ENCODE assay signal across 20 cellular contexts in the genomic region with DNA sequence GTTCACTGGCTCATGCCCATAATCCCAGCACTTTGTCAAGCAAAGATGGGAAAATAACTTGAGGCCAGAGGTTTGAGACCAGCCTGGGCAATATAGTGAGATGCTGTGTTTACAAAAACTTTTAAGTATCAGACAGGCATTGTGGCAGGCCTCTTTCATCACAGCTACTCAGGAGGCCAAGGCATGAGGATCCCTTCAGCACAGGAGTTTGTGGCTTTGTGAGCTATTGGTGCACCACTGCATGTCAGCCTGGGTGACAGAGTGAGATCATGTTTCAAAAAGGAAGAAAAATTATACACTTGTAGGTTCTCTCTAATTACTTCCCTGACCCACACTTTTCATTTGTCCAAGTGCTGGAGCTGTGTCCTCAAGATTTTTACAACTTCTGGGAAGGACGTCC. TPM values are rescaled to one million over a fixed set of nuclear protein-coding genes. Genes with fewer than 3 reads are reported as not detected.
DNase-seq lines count a peak whose midpoint lies in the region; ATAC-seq and TF ChIP-seq lines count a peak whose summit lies in the region.
"Had no signal": no experiment of that assay in that cellular context is flagged by ENCODE, and none has a peak within 500 bp of the region (broad histone marks: within the 10 kb centered on the region; RNA-seq: fewer than 3 reads in every experiment).

No MANE protein-coding gene starts in this region.

- no peaks in the 10 kb centered on the region for H3K4me1 ChIP-seq in esophagus muscularis mucosa

- CTCF ChIA-PET in activated CD4-positive, alpha-beta T cell treated with anti-CD3 and anti-CD28 coated beads for 36 hours (lab: Charles Lee) = no interaction called here

- no peak overlapping the region for H3K27ac ChIP-seq in esophagus muscularis mucosa (replicated peaks in 1 of 4)
- H3K27ac ChIP-seq: BLaER1 treated with 17β-estradiol and CSF1 and Interleukin-3, amounts not matched to agents 10 nM and 100 nM had no signal

- peaks cover 0 to 13% (median 0%) of the 10 kb centered on the region in 4 donors for H3K27me3 ChIP-seq in esophagus muscularis mucosa
- H3K27me3 ChIP-seq: BLaER1 treated with 17β-estradiol and CSF1 and Interleukin-3, amounts not matched to agents 10 nM and 100 nM had no signal

- peaks cover 7% of the 10 kb centered on the region for H3K4me1 Mint-ChIP-seq in activated CD4-positive, alpha-beta T cell treated with anti-CD3 and anti-CD28 coated beads for 36 hours
- H3K4me1 Mint-ChIP-seq: B cell had no signal

- intact Hi-C loops in activated CD4-positive, alpha-beta T cell treated with anti-CD3 and anti-CD28 coated beads for 36 hours (cut with DNase I, micrococcal nuclease) = no loop called here
- intact Hi-C loops in esophagus muscularis mucosa (cut with DNase I) = no loop called here

- no peaks in the 10 kb centered on the region for H3K36me3 ChIP-seq in esophagus muscularis mucosa
- H3K36me3 ChIP-seq: BLaER1 treated with 17β-estradiol and CSF1 and Interleukin-3, amounts not matched to agents 10 nM and 100 nM had no signal

- peaks cover 0 to 19% (median 15%) of the 10 kb centered on the region in 4 donors for H3K9me3 ChIP-seq in esophagus muscularis mucosa

- peak; percentile 50 for ATAC-seq in activated CD4-positive, alpha-beta T cell treated with anti-CD3 and anti-CD28 coated beads for 36 hours
- ATAC-seq in GM21528 (IDR thresholded peaks at IDR 0.05; ENCODE audit: low FRiP score, unreplicated experiment) (no peak), GM21515 (IDR thresholded peaks at IDR 0.05; ENCODE audit: unreplicated experiment) (no peak)
- ATAC-seq: CD8-positive, alpha-beta T cell had no signal

- no peak overlapping the region for H3K4me3 Mint-ChIP-seq in activated CD4-positive, alpha-beta T cell treated with anti-CD3 and anti-CD28 coated beads for 36 hours
- H3K4me3 Mint-ChIP-seq: B cell; CD8-positive, alpha-beta T cell; H9 had no signal

- no peak for TF ChIP-seq CTCF in esophagus muscularis mucosa (IDR thresholded peaks at IDR 0.05)

- 44% methylated on average over 1 of the region's 1 CpG for WGBS in esophagus muscularis mucosa

- H3K27me3 Mint-ChIP-seq in activated CD4-positive, alpha-beta T cell treated with anti-CD3 and anti-CD28 coated beads for 36 hours = peaks cover 22% of the 10 kb centered on the region

- TF ChIP-seq EP300 in esophagus muscularis mucosa (IDR thresholded peaks at IDR 0.05) = no peak

- DNase-seq in activated CD4-positive, alpha-beta T cell treated with anti-CD3 and anti-CD28 coated beads for 36 hours = no peak
- no peak for DNase-seq in activated CD4-positive, alpha-beta T cell treated with anti-CD3 and anti-CD28 coated beads, Interleukin-2, amount 50 U/mL, for 48 hours
- DNase-seq in MV-4-11 (lab: John Stamatoyannopoulos, UW) = peak; percentile 85
- DNase-seq in esophagus muscularis mucosa (ENCODE audit: extremely low spot score) = peak; percentile 10
- DNase-seq in NCI-H82 (lab: John Stamatoyannopoulos, UW) = no peak
- DNase-seq: 8988T; Calu3; CD8-positive, alpha-beta T cell; DMS 273 treated with DMSO at 0.1 percent for 48 hours; DND-41; EL; GOT3; H9; KG1 had no signal

- H3K4me3 ChIP-seq in esophagus muscularis mucosa = no peak overlapping the region
- H3K4me3 ChIP-seq: BLaER1 treated with 17β-estradiol and CSF1 and Interleukin-3, amounts not matched to agents 10 nM and 100 nM had no signal

- TF ChIP-seq POLR2A in esophagus muscularis mucosa (IDR thresholded peaks at IDR 0.05; ENCODE audit: low read depth) = no peak

- POLR2A ChIA-PET in activated CD4-positive, alpha-beta T cell treated with anti-CD3 and anti-CD28 coated beads for 36 hours (lab: Charles Lee) = no interaction called here

- H3K9me3 Mint-ChIP-seq in activated CD4-positive, alpha-beta T cell treated with anti-CD3 and anti-CD28 coated beads for 36 hours (ENCODE audit: low read depth) = peaks cover 4% of the 10 kb centered on the region

- no peak overlapping the region for H3K27ac Mint-ChIP-seq in activated CD4-positive, alpha-beta T cell treated with anti-CD3 and anti-CD28 coated beads for 36 hours
- H3K27ac Mint-ChIP-seq: B cell; CD8-positive, alpha-beta T cell; H9 had no signal

- H3K36me3 Mint-ChIP-seq in activated CD4-positive, alpha-beta T cell treated with anti-CD3 and anti-CD28 coated beads for 36 hours (ENCODE audit: low read depth) = no peaks in the 10 kb centered on the region
- H3K36me3 Mint-ChIP-seq: CD8-positive, alpha-beta T cell had no signal

RNA-seq across cellular contexts. Expression of a gene that starts 11.5 kb away (rescaled TPM):
- 1 to 10 TPM in 1 of 2 experiments, under 1 TPM in 1; 0.80 to 1.4 TPM for total RNA-seq in activated CD4-positive, alpha-beta T cell treated with anti-CD3 and anti-CD28 coated beads for 36 hours
- total RNA-seq in esophagus muscularis mucosa = not detected
- total RNA-seq: B cell; Calu3; CD8-positive, alpha-beta T cell; G401; H9; HT-29 had no signal

RNA-seq across cellular contexts. Expression of a gene that starts 37.1 kb away (rescaled TPM):
- not detected for total RNA-seq in activated CD4-positive, alpha-beta T cell treated with anti-CD3 and anti-CD28 coated beads for 36 hours
- total RNA-seq in esophagus muscularis mucosa = not detected
- total RNA-seq: B cell; Calu3; CD8-positive, alpha-beta T cell; G401; H9; HT-29 had no signal

RNA-seq across cellular contexts. Expression of a gene that starts 45.0 kb away (rescaled TPM):
- under 1 TPM in 1 of 2 experiments, not detected in 1; 0.40 TPM for total RNA-seq in activated CD4-positive, alpha-beta T cell treated with anti-CD3 and anti-CD28 coated beads for 36 hours
- total RNA-seq in esophagus muscularis mucosa = not detected
- total RNA-seq: B cell; Calu3; CD8-positive, alpha-beta T cell; G401; HT-29 had no signal

Comparison
In these comparisons a context has a peak if more than half of its experiments do, and no peak if none do; other contexts are left out.
1. DNase-seq: peak in MV-4-11 (single experiment) and esophagus muscularis mucosa (single experiment); none in activated CD4-positive, alpha-beta T cell treated with anti-CD3 and anti-CD28 coated beads for 36 hours (single experiment), activated CD4-positive, alpha-beta T cell treated with anti-CD3 and anti-CD28 coated beads, Interleukin-2, amount 50 U/mL, for 48 hours (0 of 2) and NCI-H82 (single experiment).